In the genomic region with DNA sequence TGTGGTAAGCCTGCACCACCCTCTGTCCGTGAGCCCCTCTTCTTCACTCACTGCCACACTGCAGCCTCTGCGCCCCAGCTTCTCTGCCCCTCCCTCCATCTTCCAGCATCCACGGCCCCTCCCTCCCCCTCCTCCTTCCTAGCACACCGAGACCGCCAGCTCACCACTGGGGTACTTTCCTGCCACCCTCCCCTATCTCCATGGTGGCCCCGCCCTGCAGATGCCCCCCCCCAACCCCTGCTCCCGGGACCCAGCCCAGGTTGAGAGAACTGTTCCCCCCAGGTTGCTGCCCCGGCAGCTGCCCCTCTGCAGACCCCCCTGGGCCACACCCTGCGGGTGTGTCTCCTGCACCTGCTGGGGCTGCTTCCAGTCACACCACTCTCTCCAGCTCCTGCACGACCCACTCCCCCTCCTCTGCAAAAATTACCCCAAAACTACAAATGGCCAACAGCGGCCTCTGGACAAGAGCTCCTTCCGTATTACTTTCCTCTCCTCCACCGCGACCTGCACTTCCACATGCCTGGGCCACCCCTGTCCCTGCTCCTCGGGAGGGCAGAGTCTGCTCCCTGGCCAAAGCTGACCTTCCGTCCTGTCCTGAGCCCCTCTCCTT, we compare ENCODE assay signal across 26 cellular contexts.
"Had no signal": no experiment of that assay in that cellular context is flagged by ENCODE, and none has a peak within 500 bp of the region (broad histone marks: within the 10 kb centered on the region; RNA-seq: fewer than 3 reads in every experiment).

No MANE protein-coding gene starts in this region.

- H3K27ac Mint-ChIP-seq: activated CD4-positive, alpha-beta T cell treated with anti-CD3 and anti-CD28 coated beads for 36 hours; activated naive CD4-positive, alpha-beta T cell treated with anti-CD3 and anti-CD28 coated beads for 36 hours; activated naive CD8-positive, alpha-beta T cell treated with anti-CD3 and anti-CD28 coated beads for 36 hours; activated T-cell treated with anti-CD3 and anti-CD28 coated beads, Interleukin-2, amount 50 U/mL, for 72 hours; dendritic cell treated with granulocyte-macrophage colony-stimulating factor and Interleukin-4, amounts not matched to agents 40 ng/mL and 50 ng/mL, for 4 days had no signal

- H3K4me1 Mint-ChIP-seq: activated CD4-positive, alpha-beta T cell treated with anti-CD3 and anti-CD28 coated beads for 36 hours; activated naive CD8-positive, alpha-beta T cell treated with anti-CD3 and anti-CD28 coated beads for 36 hours had no signal

- H3K4me3 Mint-ChIP-seq: activated CD4-positive, alpha-beta T cell treated with anti-CD3 and anti-CD28 coated beads for 36 hours; activated naive CD4-positive, alpha-beta T cell treated with anti-CD3 and anti-CD28 coated beads for 36 hours; activated naive CD8-positive, alpha-beta T cell treated with anti-CD3 and anti-CD28 coated beads for 36 hours; activated T-cell treated with anti-CD3 and anti-CD28 coated beads, Interleukin-2, amount 50 U/mL, for 72 hours; dendritic cell treated with granulocyte-macrophage colony-stimulating factor and Interleukin-4, amounts not matched to agents 40 ng/mL and 50 ng/mL, for 4 days had no signal

- H3K4me3 ChIP-seq: adrenal gland, ascending aorta, esophagus muscularis mucosa, heart left ventricle, left lung, lung, testis, transverse colon had no signal

- H3K27me3 ChIP-seq: adrenal gland, ascending aorta, brain microvascular endothelial cell, foreskin keratinocyte, testis, transverse colon had no signal

- FAIRE-seq: urothelium cell line had no signal

- H3K9me3 ChIP-seq: adrenal gland, ascending aorta, esophagus muscularis mucosa, heart left ventricle, left lung, testis, transverse colon had no signal

- DNase-seq: activated CD4-positive, alpha-beta T cell treated with anti-CD3 and anti-CD28 coated beads for 36 hours; activated CD4-positive, alpha-beta T cell treated with anti-CD3 and anti-CD28 coated beads, Interleukin-2, amount 50 U/mL, for 4 hours; activated CD4-positive, CD25-positive, alpha-beta regulatory T cell; activated naive CD4-positive, alpha-beta T cell treated with anti-CD3 and anti-CD28 coated beads for 36 hours; activated naive CD8-positive, alpha-beta T cell treated with anti-CD3 and anti-CD28 coated beads for 36 hours; activated T-cell treated with anti-CD3 and anti-CD28 coated beads for 4 hours; activated T-cell treated with anti-CD3 and anti-CD28 coated beads, Interleukin-2, amount 50 U/mL, for 72 hours; adrenal gland; brain microvascular endothelial cell; caudate nucleus; foreskin keratinocyte; heart left ventricle; hypothalamus; kidney glomerular epithelial cell; mesendoderm; right cardiac atrium; stimulated activated CD4-positive, alpha-beta T cell treated with anti-CD3 and anti-CD28 coated beads, Interleukin-2, amount 100 ng/mL, for 48 hours; stimulated activated naive CD4-positive, alpha-beta T cell treated with Interleukin-2 at 50 U/mL for 16 hours; testis; transverse colon had no signal

- H3K36me3 ChIP-seq: adrenal gland, ascending aorta, brain microvascular endothelial cell, esophagus muscularis mucosa, heart left ventricle, left lung, transverse colon had no signal

- H3K9me3 Mint-ChIP-seq: activated naive CD4-positive, alpha-beta T cell treated with anti-CD3 and anti-CD28 coated beads for 36 hours; activated naive CD8-positive, alpha-beta T cell treated with anti-CD3 and anti-CD28 coated beads for 36 hours; dendritic cell treated with granulocyte-macrophage colony-stimulating factor and Interleukin-4, amounts not matched to agents 40 ng/mL and 50 ng/mL, for 4 days had no signal

- H3K36me3 Mint-ChIP-seq: activated naive CD8-positive, alpha-beta T cell treated with anti-CD3 and anti-CD28 coated beads for 36 hours had no signal

- H3K27me3 Mint-ChIP-seq: dendritic cell treated with granulocyte-macrophage colony-stimulating factor and Interleukin-4, amounts not matched to agents 40 ng/mL and 50 ng/mL, for 4 days had no signal

- ATAC-seq: activated CD4-positive, alpha-beta T cell treated with anti-CD3 and anti-CD28 coated beads for 36 hours; activated T-cell treated with anti-CD3 and anti-CD28 coated beads, Interleukin-2, amount 50 U/mL, for 72 hours; foreskin keratinocyte; heart left ventricle; left lung; right cardiac atrium had no signal

- H3K4me1 ChIP-seq: adrenal gland, ascending aorta, esophagus muscularis mucosa, foreskin keratinocyte, heart left ventricle, left lung, testis, transverse colon had no signal

- H3K27ac ChIP-seq: adrenal gland, ascending aorta, brain microvascular endothelial cell, esophagus muscularis mucosa, foreskin keratinocyte, heart left ventricle, left lung, testis, transverse colon had no signal
